11 cellular contexts compared by ENCODE assay signal in genomic region chr11:69374110-69374981, GRCh38.
DNase-seq lines count a peak whose midpoint lies in the region; ATAC-seq and TF ChIP-seq lines count a peak whose summit lies in the region.
"Had no signal": no experiment of that assay in that cellular context is flagged by ENCODE, and none has a peak within 500 bp of the region (broad histone marks: within the 10 kb centered on the region; RNA-seq: fewer than 3 reads in every experiment).

No MANE protein-coding gene starts in this region.

- no peaks in the 10 kb centered on the region for H3K27me3 Mint-ChIP-seq in MCF 10A (ENCODE audit: insufficient read depth, unreplicated experiment)
- H3K27me3 Mint-ChIP-seq in activated CD8-positive, alpha-beta T cell treated with anti-CD3 and anti-CD28 coated beads for 36 hours, result no peaks in the 10 kb centered on the region

- H3K4me1 ChIP-seq in left lung, result peaks cover 0 to 5% of the 10 kb centered on the region in 2 donors
- H3K4me1 ChIP-seq: prostate gland had no signal

- CTCF ChIA-PET in MCF 10A (lab: Yijun Ruan, JAX), result no interaction called here
- CTCF ChIA-PET in activated CD8-positive, alpha-beta T cell treated with anti-CD3 and anti-CD28 coated beads for 36 hours (lab: Charles Lee), result no interaction called here

- H3K36me3 ChIP-seq in WERI-Rb-1 (no peaks in the 10 kb centered on the region), left lung (no peaks in the 10 kb centered on the region)
- H3K36me3 ChIP-seq: prostate gland had no signal

- BruUV-seq in MCF 10A (replicated peaks; lab: Mats Ljungman, UMichigan), result no TSS peak

- TF ChIP-seq CTCF in WERI-Rb-1 (IDR thresholded peaks at IDR 0.05; ENCODE audit: low read depth, low read length) (no peak), left lung (IDR thresholded peaks at IDR 0.05) (no peak), MCF 10A (IDR thresholded peaks at IDR 0.05; ENCODE audit: unreplicated experiment) (no peak)
- no peak for TF ChIP-seq CTCF in activated CD8-positive, alpha-beta T cell treated with anti-CD3 and anti-CD28 coated beads for 36 hours (IDR thresholded peaks at IDR 0.05)

- H3K4me3 ChIP-seq in WERI-Rb-1 (ENCODE audit: low read depth, low read length) (no peak overlapping the region), left lung (no peak overlapping the region)
- H3K4me3 ChIP-seq: prostate gland had no signal

- peaks cover 77% of the 10 kb centered on the region for H3K27me3 ChIP-seq in WERI-Rb-1 (ENCODE audit: insufficient read depth, low read depth, severe bottlenecking)
- H3K27me3 ChIP-seq in left lung, result no peaks in the 10 kb centered on the region

- H3K27ac ChIP-seq in WERI-Rb-1 (no peak overlapping the region), left lung (no peak overlapping the region)
- H3K27ac ChIP-seq: C4-2B, prostate gland had no signal

- H3K9me3 ChIP-seq in WERI-Rb-1 (ENCODE audit: severe bottlenecking) (peaks cover 2% of the 10 kb centered on the region), left lung (peaks cover 0 to under 1% of the 10 kb centered on the region in 2 donors)
- H3K9me3 ChIP-seq: prostate gland had no signal

- POLR2A ChIA-PET in MCF 10A (lab: Yijun Ruan, JAX), result no interaction called here
- POLR2A ChIA-PET in activated CD8-positive, alpha-beta T cell treated with anti-CD3 and anti-CD28 coated beads for 36 hours (lab: Charles Lee), result no interaction called here

- peaks cover 8% of the 10 kb centered on the region for H3K9me3 Mint-ChIP-seq in MCF 10A (ENCODE audit: unreplicated experiment)
- H3K9me3 Mint-ChIP-seq in activated CD8-positive, alpha-beta T cell treated with anti-CD3 and anti-CD28 coated beads for 36 hours, result no peaks in the 10 kb centered on the region

- H3K4me1 Mint-ChIP-seq in MCF 10A (ENCODE audit: insufficient read depth, unreplicated experiment), result no peaks in the 10 kb centered on the region
- no peaks in the 10 kb centered on the region for H3K4me1 Mint-ChIP-seq in activated CD8-positive, alpha-beta T cell treated with anti-CD3 and anti-CD28 coated beads for 36 hours (ENCODE audit: low read depth)

- intact Hi-C loops in Right ventricle myocardium superior (cut with DNase I) (no loop called here), Right ventricle myocardium inferior (cut with DNase I) (no loop called here), left lung (cut with DNase I) (no loop called here), MCF 10A (cut with micrococcal nuclease) (no loop called here)
- intact Hi-C loops in activated CD8-positive, alpha-beta T cell treated with anti-CD3 and anti-CD28 coated beads for 36 hours (cut with micrococcal nuclease), result no loop called here

- H3K4me3 Mint-ChIP-seq in MCF 10A (ENCODE audit: unreplicated experiment), result no peak overlapping the region
- no peak overlapping the region for H3K4me3 Mint-ChIP-seq in activated CD8-positive, alpha-beta T cell treated with anti-CD3 and anti-CD28 coated beads for 36 hours

- no peak for ATAC-seq in Right ventricle myocardium superior (ENCODE audit: poor library complexity)
- ATAC-seq in Right ventricle myocardium inferior, result no peak
- no peak for ATAC-seq in left lung
- no peak for ATAC-seq in activated CD8-positive, alpha-beta T cell treated with anti-CD3 and anti-CD28 coated beads for 36 hours
- ATAC-seq in GM21390 (IDR thresholded peaks at IDR 0.05; ENCODE audit: unreplicated experiment), result no peak

- peaks cover 6% of the 10 kb centered on the region for H3K36me3 Mint-ChIP-seq in MCF 10A (ENCODE audit: insufficient read depth, unreplicated experiment)
- H3K36me3 Mint-ChIP-seq in activated CD8-positive, alpha-beta T cell treated with anti-CD3 and anti-CD28 coated beads for 36 hours (ENCODE audit: low read depth), result no peaks in the 10 kb centered on the region

- DNase-seq in Right ventricle myocardium superior, result peak; percentile 40
- DNase-seq in Right ventricle myocardium inferior (ENCODE audit: missing footprints), result no peak
- peak; percentile 6 for DNase-seq in WERI-Rb-1
- peak; percentile 28 to 70 for DNase-seq in left lung
- no peak for DNase-seq in EL
- no peak for DNase-seq in MCF 10A (ENCODE audit: unreplicated experiment)
- DNase-seq in activated CD8-positive, alpha-beta T cell treated with anti-CD3 and anti-CD28 coated beads for 36 hours, result no peak
- DNase-seq: MV-4-11 had no signal

- H3K27ac Mint-ChIP-seq in MCF 10A (ENCODE audit: low read depth, unreplicated experiment), result no peak overlapping the region
- no peak overlapping the region for H3K27ac Mint-ChIP-seq in activated CD8-positive, alpha-beta T cell treated with anti-CD3 and anti-CD28 coated beads for 36 hours

Comparison
In these comparisons a context has a peak if more than half of its experiments do, and no peak if none do; other contexts are left out.
1. DNase-seq: peak in Right ventricle myocardium superior (single experiment), WERI-Rb-1 (single experiment) and left lung (2 of 2); none in Right ventricle myocardium inferior (single experiment), EL (single experiment), MCF 10A (single experiment) and activated CD8-positive, alpha-beta T cell treated with anti-CD3 and anti-CD28 coated beads for 36 hours (single experiment).